11 cellular contexts compared by ENCODE assay signal in the genomic region with DNA sequence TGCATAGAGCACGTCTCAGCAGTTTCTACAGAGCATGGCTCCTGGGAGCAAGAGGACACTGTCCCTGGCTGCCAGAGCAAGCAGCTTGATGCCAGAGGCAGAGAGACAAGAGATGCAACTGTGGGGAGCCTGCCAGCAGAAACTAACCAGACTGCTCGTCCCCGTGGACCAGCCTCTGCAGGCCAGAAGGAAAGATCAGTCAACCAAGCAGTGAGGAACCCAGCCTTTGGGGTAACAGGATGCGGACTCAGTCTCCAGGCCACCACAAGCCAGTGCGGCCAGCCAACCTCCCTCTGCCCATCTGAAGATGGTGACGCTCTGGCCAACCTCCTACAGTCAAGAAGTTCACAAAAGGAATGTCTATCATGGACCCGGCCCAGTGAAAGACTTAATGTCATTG. TPM values are rescaled to one million over a fixed set of nuclear protein-coding genes. Genes with fewer than 3 reads are reported as not detected.
DNase-seq lines count a peak whose midpoint lies in the region; ATAC-seq and TF ChIP-seq lines count a peak whose summit lies in the region.
"Had no signal": no experiment of that assay in that cellular context is flagged by ENCODE, and none has a peak within 500 bp of the region (broad histone marks: within the 10 kb centered on the region; RNA-seq: fewer than 3 reads in every experiment).

No MANE protein-coding gene starts in this region.

- H3K4me1 ChIP-seq in adipocyte (ENCODE audit: control insufficient read depth, insufficient read depth, low read length), result peaks cover 76% of the 10 kb centered on the region
- peaks cover 60% of the 10 kb centered on the region for H3K4me1 ChIP-seq in mucosa of stomach (ENCODE audit: control insufficient read depth, insufficient read depth, low read length)
- peaks cover 28% of the 10 kb centered on the region for H3K4me1 ChIP-seq in testis

- intact Hi-C loops in testis (cut with DNase I; ENCODE audit: low total_unique reads), result no loop called here

- no peaks in the 10 kb centered on the region for H3K9me3 ChIP-seq in adipocyte (ENCODE audit: control insufficient read depth, low read length)
- H3K9me3 ChIP-seq in mucosa of stomach (ENCODE audit: control insufficient read depth, low read length), result no peaks in the 10 kb centered on the region
- no peaks in the 10 kb centered on the region for H3K9me3 ChIP-seq in testis
- H3K9me3 ChIP-seq: SJCRH30 had no signal

- no peak for ATAC-seq in stimulated activated naive CD8-positive, alpha-beta T cell treated with anti-CD3 and anti-CD28 coated beads, Interleukin-15, Interleukin-2, amounts not matched to agents 100 U/mL and 50 U/mL, for 24 hours
- ATAC-seq in GM21447 (IDR thresholded peaks at IDR 0.05; ENCODE audit: unreplicated experiment), result no peak
- ATAC-seq in GM18861 (IDR thresholded peaks at IDR 0.05; ENCODE audit: unreplicated experiment), result no peak

- H3K27me3 ChIP-seq in adipocyte (replicated peaks; ENCODE audit: control insufficient read depth, insufficient read depth, low read length) (no peaks in the 10 kb centered on the region), mucosa of stomach (ENCODE audit: control insufficient read depth, insufficient read depth, low read length) (no peaks in the 10 kb centered on the region), testis (no peaks in the 10 kb centered on the region)
- H3K27me3 ChIP-seq: SJCRH30 had no signal

- H3K9ac ChIP-seq in adipocyte (ENCODE audit: low read length), result peak overlapping the region; percentile 43
- H3K9ac ChIP-seq in mucosa of stomach (ENCODE audit: low read length), result peak overlapping the region; percentile 20

- peak overlapping the region; percentile 96 for H3K27ac Mint-ChIP-seq in stimulated activated naive CD8-positive, alpha-beta T cell treated with anti-CD3 and anti-CD28 coated beads, Interleukin-15, Interleukin-2, amounts not matched to agents 100 ng/mL and 50 ng/mL, for 24 hours

- DNase-seq in stimulated activated naive CD8-positive, alpha-beta T cell treated with anti-CD3 and anti-CD28 coated beads, Interleukin-15, Interleukin-2, amounts not matched to agents 100 U/mL and 50 U/mL, for 24 hours, result no peak
- DNase-seq in adipocyte (ENCODE audit: low read depth), result no peak
- DNase-seq in testis, result no peak
- DNase-seq in caudate nucleus (lab: John Stamatoyannopoulos, UW), result no peak
- DNase-seq: NCI-H345, SJCRH30 had no signal

- peaks cover 68% of the 10 kb centered on the region for H3K4me1 Mint-ChIP-seq in stimulated activated naive CD8-positive, alpha-beta T cell treated with anti-CD3 and anti-CD28 coated beads, Interleukin-15, Interleukin-2, amounts not matched to agents 100 ng/mL and 50 ng/mL, for 24 hours (ENCODE audit: low read depth)

- no peak for TF ChIP-seq POLR2A in testis (IDR thresholded peaks at IDR 0.05)

- peak overlapping the region; percentile 99 for H3K4me3 Mint-ChIP-seq in stimulated activated naive CD8-positive, alpha-beta T cell treated with anti-CD3 and anti-CD28 coated beads, Interleukin-15, Interleukin-2, amounts not matched to agents 100 ng/mL and 50 ng/mL, for 24 hours

- H3K36me3 Mint-ChIP-seq in stimulated activated naive CD8-positive, alpha-beta T cell treated with anti-CD3 and anti-CD28 coated beads, Interleukin-15, Interleukin-2, amounts not matched to agents 100 ng/mL and 50 ng/mL, for 24 hours (ENCODE audit: low read depth), result peaks cover 66% of the 10 kb centered on the region

- H3K4me3 ChIP-seq in adipocyte (ENCODE audit: low read length) (peak overlapping the region; percentile 20), mucosa of stomach (ENCODE audit: low read length) (no peak overlapping the region), testis (no peak overlapping the region)
- H3K4me3 ChIP-seq: SJCRH30 had no signal

- H3K36me3 ChIP-seq in adipocyte (ENCODE audit: control insufficient read depth, insufficient read depth, low read length, severe bottlenecking) (peaks cover 32% of the 10 kb centered on the region), mucosa of stomach (ENCODE audit: control insufficient read depth, insufficient read depth, low read length) (no peaks in the 10 kb centered on the region), testis (ENCODE audit: low read depth, missing control alignments) (no peaks in the 10 kb centered on the region)

- 68 to 75% methylated on average over 7 of the region's 7 CpGs for WGBS in testis, 2 donors

- no peak overlapping the region for H3K27ac ChIP-seq in testis
- H3K27ac ChIP-seq in caudate nucleus (ENCODE audit: low read depth, low read length), result no peak overlapping the region
- H3K27ac ChIP-seq: SJCRH30 had no signal

- no peak for TF ChIP-seq CTCF in testis (IDR thresholded peaks at IDR 0.05)

- H3K9me3 Mint-ChIP-seq in stimulated activated naive CD8-positive, alpha-beta T cell treated with anti-CD3 and anti-CD28 coated beads, Interleukin-15, Interleukin-2, amounts not matched to agents 100 ng/mL and 50 ng/mL, for 24 hours, result no peaks in the 10 kb centered on the region

- H3K27me3 Mint-ChIP-seq in stimulated activated naive CD8-positive, alpha-beta T cell treated with anti-CD3 and anti-CD28 coated beads, Interleukin-15, Interleukin-2, amounts not matched to agents 100 ng/mL and 50 ng/mL, for 24 hours, result no peaks in the 10 kb centered on the region

RNA-seq across cellular contexts. Expression of gene SURF4, which starts 3.7 kb away (rescaled TPM):
- total RNA-seq in testis, result 100 to 1,000 TPM; 150 to 151 TPM
- 163 TPM for polyA plus RNA-seq in testis (ENCODE audit: insufficient read depth, low read depth, low replicate concordance)

RNA-seq across cellular contexts. Expression of gene STKLD1, which starts 4.0 kb away (rescaled TPM):
- total RNA-seq in testis, result 10 to 100 TPM in 1 of 2 donors, 1 to 10 TPM in 1; 8.4 to 20.9 TPM
- 33.1 TPM for polyA plus RNA-seq in testis (ENCODE audit: insufficient read depth, low read depth, low replicate concordance)
- total RNA-seq: M059J had no signal

RNA-seq across cellular contexts. Expression of gene SURF2, which starts 15.8 kb away (rescaled TPM):
- 100 to 1,000 TPM; 103 to 121 TPM for total RNA-seq in testis
- 160 TPM for polyA plus RNA-seq in testis (ENCODE audit: insufficient read depth, low read depth, low replicate concordance)

RNA-seq across cellular contexts. Expression of gene SURF1, which starts 15.9 kb away (rescaled TPM):
- total RNA-seq in testis, result 10 to 100 TPM; 51.4 to 58.9 TPM
- polyA plus RNA-seq in testis (ENCODE audit: insufficient read depth, low read depth, low replicate concordance), result 71.0 TPM

RNA-seq across cellular contexts. Expression of gene RPL7A, which starts 24.1 kb away (rescaled TPM):
- total RNA-seq in testis, result 1,000 to 10,000 TPM in 1 of 2 donors, 100 to 1,000 TPM in 1; 856 to 1,453 TPM
- polyA plus RNA-seq in testis (ENCODE audit: insufficient read depth, low read depth, low replicate concordance), result 1,924 TPM
